ENCODE assay signal across 7 cellular contexts in genomic region chr2:97605524-97606339, GRCh38. TPM values are rescaled to one million over a fixed set of nuclear protein-coding genes. Genes with fewer than 3 reads are reported as not detected.
DNase-seq lines count a peak whose midpoint lies in the region; ATAC-seq and TF ChIP-seq lines count a peak whose summit lies in the region.
"Not testable (repeated sequence)": the region's sequence is repeated elsewhere in the genome, so short reads cannot be mapped to it uniquely, and the experiment has no call there.

No MANE protein-coding gene starts in this region.

- POLR2A ChIA-PET in Panc1 (lab: Charles Lee) = not testable (repeated sequence)

- not testable (repeated sequence) for H3K4me3 ChIP-seq in Panc1 (ENCODE audit: low read depth in 2 of 2, low read length in 2 of 2); body of pancreas; thyroid gland (replicated peaks in 1 of 3)

- TF ChIP-seq CTCF in Panc1 (IDR thresholded peaks at IDR 0.05); body of pancreas (IDR thresholded peaks at IDR 0.05); thyroid gland (IDR thresholded peaks at IDR 0.05): not testable (repeated sequence)

- not testable (repeated sequence) for H3K36me3 ChIP-seq in Panc1 (ENCODE audit: control insufficient read depth, insufficient read depth, low read length); body of pancreas (replicated peaks in 1 of 2; ENCODE audit: insufficient read depth in 1 of 2, low read depth in 2 of 2); thyroid gland

- WGBS in body of pancreas, 2 donors = no CpG with 5 or more reads among the region's 12 CpGs
- WGBS in thyroid gland, 2 donors = no CpG with 5 or more reads among the region's 12 CpGs

- BruUV-seq in Panc1 (replicated peaks; lab: Mats Ljungman, UMichigan) = not testable (repeated sequence)

- in situ Hi-C loops in Panc1 (cut with HindIII; ENCODE audit: low pct_unique_long_range_greater_than_20kb, low sequenced_read_pairs) = not testable (repeated sequence)

- TF ChIP-seq POLR2A in body of pancreas (IDR thresholded peaks at IDR 0.05); thyroid gland (IDR thresholded peaks at IDR 0.05): not testable (repeated sequence)

- CTCF ChIA-PET in Panc1 (lab: Charles Lee) = not testable (repeated sequence)

- H3K27me3 ChIP-seq in Panc1 (ENCODE audit: control insufficient read depth, insufficient read depth, low read length); body of pancreas; layer of hippocampus (ENCODE audit: control insufficient read depth, insufficient read depth, low read length); thyroid gland: not testable (repeated sequence)

- H3K9me3 ChIP-seq in Panc1 (ENCODE audit: control insufficient read depth, insufficient read depth, low read depth, low read length); body of pancreas; thyroid gland: not testable (repeated sequence)

- intact Hi-C loops in Panc1 (cut with micrococcal nuclease; ENCODE audit: unreplicated experiment); body of pancreas (cut with DNase I); Right ventricle myocardium superior (cut with DNase I); sciatic nerve (cut with DNase I); thyroid gland (cut with DNase I): not testable (repeated sequence)

- H3K4me1 ChIP-seq in Panc1 (ENCODE audit: control insufficient read depth, insufficient read depth, low read length); body of pancreas; thyroid gland: not testable (repeated sequence)

- DNase-seq in Panc1 (ENCODE audit: low read depth, low spot score); body of pancreas; Right ventricle myocardium superior; sciatic nerve (ENCODE audit: low spot score): not testable (repeated sequence)
- DNase-seq in thyroid gland = peak; percentile 6 to 7

- H3K27ac ChIP-seq in Panc1 (ENCODE audit: low read length); body of pancreas; thyroid gland: not testable (repeated sequence)
- H3K27ac ChIP-seq in layer of hippocampus (ENCODE audit: low read depth, low read length) = peak overlapping the region; percentile 65

- peak; percentile 61 for ATAC-seq in Panc1
- ATAC-seq in body of pancreas = peak; percentile 58
- ATAC-seq in esophagus mucosa = peak; percentile 49
- ATAC-seq in Right ventricle myocardium superior (ENCODE audit: poor library complexity) = peak; percentile 39
- peak; percentile 74 for ATAC-seq in sciatic nerve

RNA-seq across cellular contexts. Expression of gene ANKRD36B, which starts 16.1 kb away (rescaled TPM):
- 14.7 TPM for total RNA-seq in Panc1 (2021; ENCODE audit: unreplicated experiment)
- polyA plus RNA-seq in Panc1 (2012; ENCODE audit: insufficient read length) = 4.0 TPM
- total RNA-seq in body of pancreas = 10 to 100 TPM; 36.9 to 57.1 TPM
- 5.4 TPM for total RNA-seq in esophagus mucosa
- total RNA-seq in Right ventricle myocardium superior = 2.6 TPM
- total RNA-seq in sciatic nerve = 55.4 TPM
- total RNA-seq in thyroid gland = 10 to 100 TPM; 26.5 to 60.1 (median 39.0) TPM

RNA-seq across cellular contexts. Expression of gene COX5B, which starts 40.1 kb away (rescaled TPM):
- total RNA-seq in Panc1 (2021; ENCODE audit: unreplicated experiment) = 298 TPM
- polyA plus RNA-seq in Panc1 (2012; ENCODE audit: insufficient read length) = 264 TPM
- 100 to 1,000 TPM; 202 to 336 TPM for total RNA-seq in body of pancreas
- 302 TPM for total RNA-seq in esophagus mucosa
- total RNA-seq in Right ventricle myocardium superior = 1,337 TPM
- total RNA-seq in sciatic nerve = 140 TPM
- 100 to 1,000 TPM; 216 to 731 (median 586) TPM for total RNA-seq in thyroid gland

RNA-seq across cellular contexts. Expression of gene ACTR1B, which starts 58.1 kb away (rescaled TPM):
- total RNA-seq in Panc1 (2021; ENCODE audit: unreplicated experiment) (28.1 TPM), body of pancreas (10 to 100 TPM; 57.6 to 74.2 TPM), esophagus mucosa (40.3 TPM), Right ventricle myocardium superior (54.5 TPM), sciatic nerve (62.9 TPM), thyroid gland (100 to 1,000 TPM in 1 of 4 donors, 10 to 100 TPM in 3; 64.9 to 106 (median 76.3) TPM)
- polyA plus RNA-seq in Panc1 (2012; ENCODE audit: insufficient read length) = 39.2 TPM
